ENCODE assay signal across 8 cellular contexts in the genomic region with DNA sequence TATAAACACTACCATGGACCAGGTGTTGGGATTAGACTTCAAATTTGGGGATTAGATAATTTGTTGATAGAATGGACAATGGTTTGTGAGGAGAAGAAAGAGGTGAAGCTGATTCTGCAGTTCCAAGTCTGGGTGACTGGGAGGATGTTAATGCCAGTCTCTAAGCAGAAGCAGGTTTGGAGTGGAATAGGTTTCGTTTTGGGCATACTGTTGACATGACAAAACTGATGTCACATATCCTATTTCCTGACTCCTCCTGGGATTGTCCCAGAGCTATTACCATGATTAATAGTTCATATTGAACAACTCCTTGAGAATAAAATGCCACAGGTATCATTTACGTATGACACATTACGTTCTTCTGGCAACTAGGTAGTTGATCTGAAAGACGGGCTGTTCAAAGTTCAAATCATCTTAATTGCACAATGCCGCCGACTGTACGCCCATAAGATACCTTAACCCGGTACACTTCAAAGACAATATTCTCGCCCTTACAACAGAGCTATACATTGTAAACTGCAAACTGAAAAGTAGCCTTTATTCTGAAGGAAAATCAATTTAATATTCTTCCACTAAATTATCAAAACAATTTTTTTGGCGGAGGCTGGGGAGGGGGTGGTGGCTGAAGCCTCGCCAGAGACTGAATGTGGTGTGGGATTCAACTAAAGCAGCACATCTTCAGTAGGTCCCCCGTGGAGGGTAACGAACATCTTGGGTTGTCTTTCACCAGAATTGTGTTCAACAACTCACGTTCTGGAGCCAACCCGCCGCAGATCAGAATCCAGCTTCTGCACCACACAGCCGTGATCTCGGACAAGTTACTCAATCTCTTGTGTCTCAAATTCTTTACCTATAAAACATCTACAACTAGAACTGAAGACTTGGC. TPM values are rescaled to one million over a fixed set of nuclear protein-coding genes. Genes with fewer than 3 reads are reported as not detected.
DNase-seq lines count a peak whose midpoint lies in the region; ATAC-seq and TF ChIP-seq lines count a peak whose summit lies in the region.

No MANE protein-coding gene starts in this region.

- peaks cover 37 to 54% (median 54%) of the 10 kb centered on the region in 3 donors for H3K4me1 Mint-ChIP-seq in CD8-positive, alpha-beta memory T cell
- H3K4me1 Mint-ChIP-seq in naive thymus-derived CD8-positive, alpha-beta T cell: peaks cover 11 to 44% (median 36%) of the 10 kb centered on the region in 4 donors

- no peak for TF ChIP-seq CTCF in choroid plexus epithelial cell (conservative IDR thresholded peaks at IDR 0.05; ENCODE audit: low read depth, low read length)

- no peak for ATAC-seq in naive thymus-derived CD8-positive, alpha-beta T cell
- no peak for ATAC-seq in GM21619 (IDR thresholded peaks at IDR 0.05; ENCODE audit: unreplicated experiment)
- ATAC-seq in HG03460 (IDR thresholded peaks at IDR 0.05; ENCODE audit: unreplicated experiment): no peak
- no peak for ATAC-seq in HG03039 (IDR thresholded peaks at IDR 0.05; ENCODE audit: unreplicated experiment)
- ATAC-seq in GM18517 (IDR thresholded peaks at IDR 0.05; ENCODE audit: unreplicated experiment): no peak

- peak overlapping the region; percentile 93 to 100 (median 98) for H3K4me3 Mint-ChIP-seq in CD8-positive, alpha-beta memory T cell
- peak overlapping the region; percentile 95 to 100 (median 99) for H3K4me3 Mint-ChIP-seq in naive thymus-derived CD8-positive, alpha-beta T cell

- H3K36me3 Mint-ChIP-seq in CD8-positive, alpha-beta memory T cell: peaks cover 0 to 27% (median 0%) of the 10 kb centered on the region in 3 donors
- H3K36me3 Mint-ChIP-seq in naive thymus-derived CD8-positive, alpha-beta T cell: peaks cover 0 to 2% (median under 1%) of the 10 kb centered on the region in 3 donors

- CTCF ChIA-PET in CD8-positive, alpha-beta memory T cell (lab: Charles Lee): no interaction called here

- H3K9me3 ChIP-seq in CD8-positive, alpha-beta memory T cell (ENCODE audit: low read length): no peaks in the 10 kb centered on the region

- H3K27me3 ChIP-seq in CD8-positive, alpha-beta memory T cell (ENCODE audit: insufficient read depth, low read length, poor library complexity, severe bottlenecking): no peaks in the 10 kb centered on the region

- H3K27me3 Mint-ChIP-seq in CD8-positive, alpha-beta memory T cell: no peaks in the 10 kb centered on the region
- no peaks in the 10 kb centered on the region for H3K27me3 Mint-ChIP-seq in naive thymus-derived CD8-positive, alpha-beta T cell

- no peaks in the 10 kb centered on the region for H3K36me3 ChIP-seq in CD8-positive, alpha-beta memory T cell (ENCODE audit: insufficient read depth, low read length)

- POLR2A ChIA-PET in CD8-positive, alpha-beta memory T cell (lab: Charles Lee): interaction anchor here (1.2 kb wide), 1 partner anchor 241 kb away, joined by 5 read pairs; a partner anchor contains a TSS
- POLR2A ChIA-PET in naive thymus-derived CD8-positive, alpha-beta T cell (lab: Charles Lee): interaction anchor here (0.6 to 4.3 kb wide), 5 partner anchors 93 to 241 kb away, joined by 3 to 28 read pairs (median 4); a partner anchor contains a TSS

- H3K4me3 ChIP-seq in CD8-positive, alpha-beta memory T cell (ENCODE audit: low read length): peak overlapping the region; percentile 74
- H3K4me3 ChIP-seq in choroid plexus epithelial cell (ENCODE audit: low read depth, low read length): peak overlapping the region; percentile 97

- peak overlapping the region; percentile 98 for H3K27ac ChIP-seq in CD8-positive, alpha-beta memory T cell (ENCODE audit: low read depth, low read length)

- H3K9me3 Mint-ChIP-seq in CD8-positive, alpha-beta memory T cell: no peaks in the 10 kb centered on the region
- no peaks in the 10 kb centered on the region for H3K9me3 Mint-ChIP-seq in naive thymus-derived CD8-positive, alpha-beta T cell

- no peak for DNase-seq in CD8-positive, alpha-beta memory T cell
- DNase-seq in NCI-H2227 (lab: John Stamatoyannopoulos, UW; ENCODE audit: unreplicated experiment) (peak; percentile 41), choroid plexus epithelial cell (ENCODE audit: low read depth) (no peak)
- DNase-seq in naive thymus-derived CD8-positive, alpha-beta T cell: peak in 2 of 10 donors; percentile 2 to 14

- peak overlapping the region; percentile 91 to 100 (median 98) for H3K27ac Mint-ChIP-seq in CD8-positive, alpha-beta memory T cell
- peak overlapping the region; percentile 98 to 100 (median 99) for H3K27ac Mint-ChIP-seq in naive thymus-derived CD8-positive, alpha-beta T cell

- peaks cover 33% of the 10 kb centered on the region for H3K4me1 ChIP-seq in CD8-positive, alpha-beta memory T cell (ENCODE audit: insufficient read depth, low read length)

RNA-seq across cellular contexts. Expression of a gene that starts 1.2 kb away (rescaled TPM):
- total RNA-seq in CD8-positive, alpha-beta memory T cell: 10 to 100 TPM; 68.6 to 75.3 TPM
- 46.4 TPM for polyA plus RNA-seq in CD8-positive, alpha-beta memory T cell
- total RNA-seq in naive thymus-derived CD8-positive, alpha-beta T cell: 10 to 100 TPM; 73.1 to 79.4 TPM
- 10 to 100 TPM; 23.9 to 31.2 (median 27.5) TPM for polyA plus RNA-seq in naive thymus-derived CD8-positive, alpha-beta T cell

RNA-seq across cellular contexts. Expression of a gene that starts 11.6 kb away (rescaled TPM):
- 1 to 10 TPM in 1 of 2 experiments, under 1 TPM in 1; 0.39 to 1.3 TPM for total RNA-seq in CD8-positive, alpha-beta memory T cell
- polyA plus RNA-seq in CD8-positive, alpha-beta memory T cell: not detected
- total RNA-seq in naive thymus-derived CD8-positive, alpha-beta T cell: 1 to 10 TPM in 1 of 2 experiments, under 1 TPM in 1; 0.78 to 3.2 TPM
- 1 to 10 TPM in 1 of 3 donors, under 1 TPM in 2; 0.14 to 1.5 (median 0.61) TPM for polyA plus RNA-seq in naive thymus-derived CD8-positive, alpha-beta T cell
